8 cellular contexts compared by ENCODE assay signal in genomic region chr16:28924762-28925385, GRCh38. TPM values are rescaled to one million over a fixed set of nuclear protein-coding genes. Genes with fewer than 3 reads are reported as not detected.
DNase-seq lines count a peak whose midpoint lies in the region; ATAC-seq, FAIRE-seq and TF ChIP-seq lines count a peak whose summit lies in the region.

Gene RABEP2, minus strand, starts transcription at chr16:28925238. Its CDS starts 75 bp downstream, at chr16:28925163.

- no peaks in the 10 kb centered on the region for H4K20me1 ChIP-seq in keratinocyte (ENCODE audit: control insufficient read depth, extremely low read depth, insufficient read depth, low read length)

- H3K27me3 ChIP-seq in keratinocyte (ENCODE audit: control insufficient read depth, extremely low read depth, insufficient read depth, low read length): no peaks in the 10 kb centered on the region

- no peaks in the 10 kb centered on the region for H3K9me3 ChIP-seq in keratinocyte (ENCODE audit: control insufficient read depth, low read depth, low read length)

- peak within 1 kb of the TSS; percentile 75 to 90 (median 90) for H3K4me3 ChIP-seq in keratinocyte (ENCODE audit: control insufficient read depth in 2 of 3, extremely low read depth in 1 of 3, insufficient read depth in 2 of 3, low read depth in 1 of 3, low read length in 3 of 3)

- peak within 1 kb of the TSS; percentile 94 for H2AFZ ChIP-seq in keratinocyte (ENCODE audit: control insufficient read depth, low read length)

- ATAC-seq in GM19035 (IDR thresholded peaks at IDR 0.05; ENCODE audit: unreplicated experiment) (peak; percentile 70), HG03354 (IDR thresholded peaks at IDR 0.05; ENCODE audit: poor library complexity, severe bottlenecking, unreplicated experiment) (peak; percentile 69)

- dilution Hi-C loops in keratinocyte (cut with MboI; ENCODE audit: extremely low pct_ligation_motif_present, low sequenced_read_pairs): no loop called here

- peaks cover 8% of the 10 kb centered on the region for H3K4me1 ChIP-seq in keratinocyte (ENCODE audit: control insufficient read depth, extremely low read depth, insufficient read depth, low read length)

- peak within 1 kb of the TSS; percentile 84 for H3K27ac ChIP-seq in keratinocyte (ENCODE audit: control insufficient read depth, insufficient read depth, low read length)

- H3K9ac ChIP-seq in keratinocyte (ENCODE audit: control insufficient read depth, extremely low read depth, insufficient read depth, low read length): peak within 1 kb of the TSS; percentile 93

- FAIRE-seq in keratinocyte (lab: Jason Lieb, UNC): no peak

- peaks cover 0 to 2% of the 10 kb centered on the region in 2 experiments for H3K36me3 ChIP-seq in keratinocyte (ENCODE audit: control insufficient read depth in 2 of 2, extremely low read depth in 1 of 2, insufficient read depth in 2 of 2, low read length in 2 of 2)

- H3K79me2 ChIP-seq in keratinocyte (ENCODE audit: control insufficient read depth, insufficient read depth, low read length): peaks cover 3% of the 10 kb centered on the region

- no peak for TF ChIP-seq CTCF in AG09319 (IDR thresholded peaks at IDR 0.05; ENCODE audit: low read depth, low read length)
- no peak for TF ChIP-seq CTCF in keratinocyte (optimal IDR thresholded peaks at IDR 0.05 in 1 of 3, IDR thresholded peaks at IDR 0.05 in 1 of 3, conservative IDR thresholded peaks at IDR 0.05 in 1 of 3; ENCODE audit: extremely low read depth in 1 of 3, insufficient read depth in 2 of 3, low read length in 3 of 3)

- DNase-seq in AG09319 (ENCODE audit: extremely low read depth, low read depth) (peak; percentile 52), NCI-H446 (lab: John Stamatoyannopoulos, UW) (peak; percentile 81 to 94), cerebellar cortex (ENCODE audit: low spot score) (peak; percentile 87), keratinocyte (ENCODE audit: low read depth, low spot score) (peak; percentile 89)
- DNase-seq in activated CD4-positive, alpha-beta T cell treated with anti-CD3 and anti-CD28 coated beads for 1 hour: peak; percentile 90
- peak; percentile 91 to 98 for DNase-seq in stimulated activated CD4-positive, alpha-beta T cell treated with anti-CD3 and anti-CD28 coated beads, Interleukin-15, amount 100 ng/mL, for 1 hour (ENCODE audit: low read depth in 1 of 2, low spot score in 1 of 2)

- no peaks in the 10 kb centered on the region for H3K9me1 ChIP-seq in keratinocyte (ENCODE audit: control insufficient read depth, extremely low read depth, insufficient read depth, low read length)

- H3K4me2 ChIP-seq in keratinocyte (ENCODE audit: control insufficient read depth, extremely low read depth, insufficient read depth, low read depth, low read length): peak within 1 kb of the TSS; percentile 99

RNA-seq across cellular contexts. Expression of gene RABEP2, which starts in this region (rescaled TPM):
- polyA plus RNA-seq in keratinocyte: 8.7 to 11.8 TPM (median 9.0 TPM) in 3 replicates
- polyA plus RNA-seq in keratinocyte (2011; ENCODE audit: low read depth): 9.7 TPM
- 3.6 and 12.6 TPM in 2 replicates for polyA plus RNA-seq in keratinocyte (2011; cell fraction: cytosol; rRNA removed)
- polyA plus RNA-seq in keratinocyte (2011; cell fraction: nucleus; rRNA removed): 11.8 and 14.4 TPM in 2 replicates
- polyA plus RNA-seq in keratinocyte (2012; ENCODE audit: low replicate concordance): 5.8 and 14.4 TPM in 2 replicates
- polyA minus RNA-seq in keratinocyte: 4.3 to 5.6 TPM (median 4.8 TPM) in 3 replicates
- polyA minus RNA-seq in keratinocyte (2011; cell fraction: cytosol; rRNA and poly(A)+ RNA removed): 11.5 TPM
- 9.1 and 10.0 TPM in 2 replicates for polyA minus RNA-seq in keratinocyte (2011; cell fraction: nucleus; rRNA and poly(A)+ RNA removed)

Comparison
In these comparisons a context has a peak if more than half of its experiments do, and no peak if none do; other contexts are left out.
1. Peak in every context shown above with its lines: DNase-seq, ATAC-seq, H3K4me3 ChIP-seq and H3K27ac ChIP-seq.